17 cellular contexts compared by ENCODE assay signal in the genomic region with DNA sequence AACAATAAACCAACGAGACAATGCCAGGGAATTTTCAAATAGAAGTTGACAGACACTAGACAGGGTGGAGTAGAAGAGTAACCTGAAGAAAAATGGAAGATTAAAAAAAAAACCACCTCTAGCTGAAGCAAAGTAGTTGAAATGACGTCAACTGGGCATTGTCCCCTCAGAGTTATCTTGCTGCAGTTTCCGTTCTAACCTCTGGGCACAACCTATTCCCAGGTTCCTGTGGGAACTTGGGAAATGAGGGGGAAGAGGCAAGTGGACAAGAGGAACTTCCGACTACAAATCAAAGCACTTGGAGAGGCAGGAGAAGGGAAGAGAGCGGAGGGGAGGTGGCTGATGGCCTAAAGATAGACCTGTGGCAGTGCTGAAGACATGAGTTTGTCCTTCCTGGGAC.
"Had no signal": no experiment of that assay in that cellular context is flagged by ENCODE, and none has a peak within 500 bp of the region (broad histone marks: within the 10 kb centered on the region; RNA-seq: fewer than 3 reads in every experiment).

No MANE protein-coding gene starts in this region.

- H3K36me3 Mint-ChIP-seq: activated naive CD4-positive, alpha-beta T cell treated with anti-CD3 and anti-CD28 coated beads, Interleukin-2, amount 10 ng/mL, durations not matched to agents 7 days and 5 days had no signal

- H3K27me3 Mint-ChIP-seq: activated CD4-positive, alpha-beta T cell treated with anti-CD3 and anti-CD28 coated beads, Interleukin-2, amount 10 ng/mL, durations not matched to agents 24 days and 14 days; activated naive CD4-positive, alpha-beta T cell treated with anti-CD3 and anti-CD28 coated beads, Interleukin-2, amount 10 ng/mL, durations not matched to agents 7 days and 5 days; dendritic cell treated with granulocyte-macrophage colony-stimulating factor and Interleukin-4, amounts not matched to agents 40 ng/mL and 50 ng/mL, for 4 days; naive B cell; progenitor cell of endocrine pancreas had no signal

- H3K27ac ChIP-seq: body of pancreas, esophagus muscularis mucosa, foreskin keratinocyte, neutrophil, SK-N-MC had no signal

- H3K4me3 ChIP-seq: body of pancreas, esophagus muscularis mucosa, SK-N-MC had no signal

- H3K4me1 Mint-ChIP-seq: activated CD4-positive, alpha-beta T cell treated with anti-CD3 and anti-CD28 coated beads, Interleukin-2, amount 10 ng/mL, durations not matched to agents 24 days and 14 days; activated naive CD4-positive, alpha-beta T cell treated with anti-CD3 and anti-CD28 coated beads, Interleukin-2, amount 10 ng/mL, durations not matched to agents 7 days and 5 days had no signal

- H3K27ac Mint-ChIP-seq: activated CD4-positive, alpha-beta T cell treated with anti-CD3 and anti-CD28 coated beads, Interleukin-2, amount 10 ng/mL, durations not matched to agents 24 days and 14 days; activated naive CD4-positive, alpha-beta T cell treated with anti-CD3 and anti-CD28 coated beads, Interleukin-2, amount 10 ng/mL, durations not matched to agents 7 days and 5 days; activated T-helper 2 cell treated with anti-CD3 and anti-CD28 coated beads, Interferon-gamma antibody, Interleukin-2, Interleukin-4, amounts not matched to agents 10 μg/mL and 5 μg/mL and 100 μg/mL, durations not matched to agents 14 hours and 24 hours and 36 hours; dendritic cell treated with granulocyte-macrophage colony-stimulating factor and Interleukin-4, amounts not matched to agents 40 ng/mL and 50 ng/mL, for 4 days; naive B cell; progenitor cell of endocrine pancreas had no signal

- H3K27me3 ChIP-seq: body of pancreas, esophagus muscularis mucosa, foreskin keratinocyte, neutrophil had no signal

- H3K9me3 Mint-ChIP-seq: activated CD4-positive, alpha-beta T cell treated with anti-CD3 and anti-CD28 coated beads, Interleukin-2, amount 10 ng/mL, durations not matched to agents 24 days and 14 days; activated naive CD4-positive, alpha-beta T cell treated with anti-CD3 and anti-CD28 coated beads, Interleukin-2, amount 10 ng/mL, durations not matched to agents 7 days and 5 days; activated T-helper 2 cell treated with anti-CD3 and anti-CD28 coated beads, Interferon-gamma antibody, Interleukin-2, Interleukin-4, amounts not matched to agents 10 μg/mL and 5 μg/mL and 100 μg/mL, durations not matched to agents 14 hours and 24 hours and 36 hours; dendritic cell treated with granulocyte-macrophage colony-stimulating factor and Interleukin-4, amounts not matched to agents 40 ng/mL and 50 ng/mL, for 4 days; naive B cell had no signal

- ATAC-seq: body of pancreas, foreskin keratinocyte, sciatic nerve had no signal

- DNase-seq: activated CD4-positive, alpha-beta T cell treated with anti-CD3 and anti-CD28 coated beads, Interleukin-2, amount 10 ng/mL, durations not matched to agents 24 days and 14 days; activated naive CD4-positive, alpha-beta T cell treated with anti-CD3 and anti-CD28 coated beads, Interleukin-2, amount 10 ng/mL, durations not matched to agents 7 days and 5 days; body of pancreas; cerebellar nuclear complex; foreskin keratinocyte; islet precursor cell; naive B cell; stimulated activated CD4-positive, alpha-beta T cell treated with anti-CD3 and anti-CD28 coated beads, Interleukin-12 subunit alpha, Interleukin-12 subunit beta, amount 100 ng/mL, for 4 hours; stimulated activated naive CD4-positive, alpha-beta T cell; T-helper 1 cell had no signal

- H3K9me3 ChIP-seq: body of pancreas, esophagus muscularis mucosa, neutrophil had no signal

- H3K4me3 Mint-ChIP-seq: activated CD4-positive, alpha-beta T cell treated with anti-CD3 and anti-CD28 coated beads, Interleukin-2, amount 10 ng/mL, durations not matched to agents 24 days and 14 days; activated naive CD4-positive, alpha-beta T cell treated with anti-CD3 and anti-CD28 coated beads, Interleukin-2, amount 10 ng/mL, durations not matched to agents 7 days and 5 days; dendritic cell treated with granulocyte-macrophage colony-stimulating factor and Interleukin-4, amounts not matched to agents 40 ng/mL and 50 ng/mL, for 4 days; naive B cell had no signal
